11 cellular contexts compared by ENCODE assay signal in genomic region chr13:95246292-95247082, GRCh38. TPM values are rescaled to one million over a fixed set of nuclear protein-coding genes. Genes with fewer than 3 reads are reported as not detected.
DNase-seq lines count a peak whose midpoint lies in the region; ATAC-seq and TF ChIP-seq lines count a peak whose summit lies in the region.
"Had no signal": no experiment of that assay in that cellular context is flagged by ENCODE, and none has a peak within 500 bp of the region (broad histone marks: within the 10 kb centered on the region; RNA-seq: fewer than 3 reads in every experiment).

No MANE protein-coding gene starts in this region.

- ATAC-seq in RWPE2 (ENCODE audit: low read depth): peak; percentile 89
- peak; percentile 55 for ATAC-seq in lung (ENCODE audit: insufficient read depth, low FRiP score)
- ATAC-seq in HG03175 (IDR thresholded peaks at IDR 0.05; ENCODE audit: unreplicated experiment): no peak
- ATAC-seq in GM21528 (IDR thresholded peaks at IDR 0.05; ENCODE audit: low FRiP score, unreplicated experiment): no peak
- ATAC-seq: activated CD8-positive, alpha-beta memory T cell treated with anti-CD3 and anti-CD28 coated beads, Interleukin-2, amount 10 ng/mL, durations not matched to agents 7 days and 5 days had no signal

- peaks cover 8 to 10% (median 9%) of the 10 kb centered on the region in 3 donors for H3K36me3 Mint-ChIP-seq in immature natural killer cell

- H3K4me1 ChIP-seq in RWPE2 (ENCODE audit: insufficient read depth, poor library complexity, severe bottlenecking): peaks cover 8% of the 10 kb centered on the region
- peaks cover 0 to 5% of the 10 kb centered on the region in 2 donors for H3K4me1 ChIP-seq in lung (ENCODE audit: control insufficient read depth in 2 of 2, insufficient read depth in 2 of 2, low read length in 2 of 2)

- 54 to 59% methylated on average over 10 of the region's 10 CpGs for WGBS in lung, 2 donors

- H3K9me3 ChIP-seq in RWPE2 (ENCODE audit: severe bottlenecking): no peaks in the 10 kb centered on the region
- no peaks in the 10 kb centered on the region for H3K9me3 ChIP-seq in lung (ENCODE audit: control insufficient read depth in 2 of 2, insufficient read depth in 1 of 2, low read length in 1 of 2)

- H3K27me3 ChIP-seq in HL-60 (ENCODE audit: insufficient read depth, poor library complexity, severe bottlenecking): no peaks in the 10 kb centered on the region
- H3K27me3 ChIP-seq in RWPE2 (ENCODE audit: insufficient read depth, poor library complexity, severe bottlenecking): no peaks in the 10 kb centered on the region
- H3K27me3 ChIP-seq in lung (ENCODE audit: control insufficient read depth, insufficient read depth): no peaks in the 10 kb centered on the region

- H3K4me1 Mint-ChIP-seq in immature natural killer cell: no peaks in the 10 kb centered on the region

- peaks cover 0 to 4% (median 0%) of the 10 kb centered on the region in 3 donors for H3K27me3 Mint-ChIP-seq in immature natural killer cell (ENCODE audit: low read depth in 3 of 3)
- H3K27me3 Mint-ChIP-seq: activated CD8-positive, alpha-beta memory T cell treated with anti-CD3 and anti-CD28 coated beads, Interleukin-2, amount 10 ng/mL, durations not matched to agents 7 days and 5 days had no signal

- H3K36me3 ChIP-seq in RWPE2 (ENCODE audit: low read depth) (no peaks in the 10 kb centered on the region), lung (ENCODE audit: control insufficient read depth in 2 of 2, insufficient read depth in 2 of 2, low read length in 2 of 2) (peaks cover 0 to 6% of the 10 kb centered on the region in 2 donors)

- no peak for TF ChIP-seq CTCF in HL-60 (IDR thresholded peaks at IDR 0.05; ENCODE audit: insufficient read depth, low read length)
- no peak for TF ChIP-seq CTCF in RWPE2 (IDR thresholded peaks at IDR 0.05; ENCODE audit: poor library complexity, severe bottlenecking)
- no peak for TF ChIP-seq CTCF in lung (IDR thresholded peaks at IDR 0.05; ENCODE audit: control extremely low read depth, extremely low read depth)

- H3K27ac ChIP-seq in HL-60 (replicated peaks) (peak overlapping the region; percentile 8; the same call in 1 of the 2 replicates), RWPE2 (ENCODE audit: poor library complexity, severe bottlenecking) (no peak overlapping the region), lung (ENCODE audit: low read depth in 1 of 2, low read length in 1 of 2) (no peak overlapping the region)
- H3K27ac ChIP-seq: skin epidermis had no signal

- H3K27ac Mint-ChIP-seq in immature natural killer cell: no peak overlapping the region
- H3K27ac Mint-ChIP-seq: activated CD8-positive, alpha-beta memory T cell treated with anti-CD3 and anti-CD28 coated beads, Interleukin-2, amount 10 ng/mL, durations not matched to agents 7 days and 5 days had no signal

- DNase-seq in HL-60 (ENCODE audit: low read depth in 1 of 2, low spot score in 1 of 2): peak in 1 of 2 experiments; percentile 54
- DNase-seq in NCI-H2107 (lab: John Stamatoyannopoulos, UW): peak; percentile 55
- no peak for DNase-seq in RWPE2 (ENCODE audit: low spot score)
- DNase-seq in lung (ENCODE audit: low spot score): no peak
- no peak for DNase-seq in immature natural killer cell
- no peak for DNase-seq in activated CD4-positive, alpha-beta T cell treated with anti-CD3 and anti-CD28 coated beads, Interleukin-2, amount 50 U/mL, for 4 hours
- DNase-seq: activated CD8-positive, alpha-beta memory T cell treated with anti-CD3 and anti-CD28 coated beads, Interleukin-2, amount 10 ng/mL, durations not matched to agents 7 days and 5 days; amygdala had no signal

- no peak overlapping the region for H3K4me3 ChIP-seq in HL-60 (replicated peaks; ENCODE audit: insufficient read depth, low read length)
- H3K4me3 ChIP-seq in RWPE2 (ENCODE audit: severe bottlenecking): no peak overlapping the region
- H3K4me3 ChIP-seq in lung: no peak overlapping the region
- H3K4me3 ChIP-seq: skin epidermis had no signal

- H3K4me3 Mint-ChIP-seq in immature natural killer cell: no peak overlapping the region
- H3K4me3 Mint-ChIP-seq: activated CD8-positive, alpha-beta memory T cell treated with anti-CD3 and anti-CD28 coated beads, Interleukin-2, amount 10 ng/mL, durations not matched to agents 7 days and 5 days had no signal

- H3K9me3 Mint-ChIP-seq in immature natural killer cell: no peaks in the 10 kb centered on the region

RNA-seq across cellular contexts. Expression of gene ABCC4, which starts 54.8 kb away (rescaled TPM):
- 10 to 100 TPM; 30.0 to 38.7 TPM for total RNA-seq in lung
- polyA plus RNA-seq in lung (10 to 100 TPM in 1 of 2 donors, 1 to 10 TPM in 1; 7.1 to 11.1 TPM), immature natural killer cell (1 to 10 TPM; 2.8 to 3.9 (median 3.0) TPM)

Comparison
In these comparisons a context has a peak if more than half of its experiments do, and no peak if none do; other contexts are left out.
1. ATAC-seq: peak in RWPE2 (single experiment) and lung (single experiment); none in HG03175 (single experiment) and GM21528 (single experiment).